ENCODE assay signal across 12 cellular contexts in the genomic region with DNA sequence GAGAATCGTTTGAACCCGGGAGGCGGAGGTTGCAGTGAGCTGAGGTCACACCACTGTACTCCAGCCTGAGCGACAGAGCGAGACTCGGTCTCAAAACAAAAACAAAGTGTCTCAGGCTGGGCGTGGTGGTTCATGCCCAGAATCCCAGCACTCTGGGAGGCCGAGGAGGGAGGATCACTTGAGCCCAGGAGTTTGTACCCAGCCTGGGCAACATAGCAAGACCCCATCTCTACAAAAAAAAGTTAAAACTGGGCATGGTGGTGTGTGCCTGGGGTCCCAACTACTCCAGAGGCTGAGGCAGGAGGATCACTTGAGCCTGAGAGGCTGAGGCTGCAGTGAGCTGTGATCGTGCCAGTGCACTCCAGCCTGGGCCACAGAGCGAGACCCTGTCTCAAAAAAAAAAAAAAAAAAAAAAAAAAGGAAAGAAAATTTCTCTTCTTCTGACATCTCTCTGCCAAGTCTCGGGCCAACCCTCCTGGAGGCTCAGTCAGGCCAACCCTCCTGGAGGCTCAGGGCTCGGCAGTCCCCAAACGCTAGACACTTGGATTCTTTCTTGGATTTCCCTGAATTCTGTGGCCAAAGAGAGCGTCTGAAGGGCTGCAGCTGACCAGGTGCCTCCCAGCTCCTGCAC. TPM values are rescaled to one million over a fixed set of nuclear protein-coding genes. Genes with fewer than 3 reads are reported as not detected.
A peak's percentile ranks its signal among the peaks of the same experiment; 100 is the strongest.
DNase-seq lines count a peak whose midpoint lies in the region; ATAC-seq lines count a peak whose summit lies in the region.
"Had no signal": no experiment of that assay in that cellular context is flagged by ENCODE, and none has a peak within 500 bp of the region (broad histone marks: within the 10 kb centered on the region; RNA-seq: fewer than 3 reads in every experiment).

No MANE protein-coding gene starts in this region.

- H3K27ac ChIP-seq in GM23248, result peak overlapping the region; percentile 51

- POLR2A ChIA-PET in T-cell (lab: Charles Lee), result interaction anchor here in 1 of 2 donors (0.7 kb wide), 1 partner anchor 77 kb away, joined by 5 read pairs; no protein-coding TSS in a partner anchor

- no peaks in the 10 kb centered on the region for H3K9me2 ChIP-seq in GM23248 (ENCODE audit: insufficient read depth)

- H3K4me1 ChIP-seq in GM23248 (ENCODE audit: insufficient read depth), result peaks cover 18% of the 10 kb centered on the region; the same call in 1 of the 2 replicates

- 83 to 91% methylated on average over 14 of the region's 14 CpGs for WGBS in GM23248 (ENCODE audit: low coverage in 1 of 2, low lambda C conversion rate in 2 of 2, missing lambda C conversion rate in 2 of 2), 2 experiments

- in situ Hi-C loops in GM23248 (cut with MboI), result no loop called here

- peaks cover 9 to 14% (median 9%) of the 10 kb centered on the region in 3 donors for H3K4me1 Mint-ChIP-seq in T-cell
- peaks cover 74% of the 10 kb centered on the region for H3K4me1 Mint-ChIP-seq in stimulated activated memory B cell treated with anti-CD40 and anti-IgM and Interleukin-4, amounts not matched to agents 10 μg/mL and 1 μg/mL and 100 μg/mL, for 72 hours

- H3F3A ChIP-seq in GM23248 (ENCODE audit: insufficient read depth), result no peaks in the 10 kb centered on the region

- H2AFZ ChIP-seq in GM23248, result no peak overlapping the region

- H3K27me3 ChIP-seq in GM23248 (replicated peaks; ENCODE audit: insufficient read depth), result no peaks in the 10 kb centered on the region

- peak overlapping the region in 1 of 2 donors; percentile 22 for H3K27ac Mint-ChIP-seq in T-cell
- H3K27ac Mint-ChIP-seq in stimulated activated memory B cell treated with anti-CD40 and anti-IgM and Interleukin-4, amounts not matched to agents 10 μg/mL and 1 μg/mL and 100 μg/mL, for 72 hours, result peak overlapping the region; percentile 100

- DNase-seq in GM23248, result no peak
- DNase-seq in T-cell, result no peak
- no peak for DNase-seq in SHP77 treated with DMSO at 0.1 percent for 48 hours (lab: John Stamatoyannopoulos, UW)
- DNase-seq in Ammon's horn (ENCODE audit: low spot score), result no peak
- DNase-seq in AML-193 (lab: John Stamatoyannopoulos, UW), result no peak
- DNase-seq: activated CD4-positive, alpha-beta T cell treated with anti-CD3 and anti-CD28 coated beads for 4 hours; anterior cingulate cortex; NCI-H2107 had no signal

- no peak overlapping the region for H3K4me2 ChIP-seq in GM23248 (ENCODE audit: unreplicated experiment)

- CTCF ChIA-PET in T-cell (lab: Charles Lee), result no interaction called here

- H4K20me1 ChIP-seq in GM23248 (ENCODE audit: insufficient read depth), result no peaks in the 10 kb centered on the region

- H3K36me3 Mint-ChIP-seq in T-cell, result no peaks in the 10 kb centered on the region
- H3K36me3 Mint-ChIP-seq in stimulated activated memory B cell treated with anti-CD40 and anti-IgM and Interleukin-4, amounts not matched to agents 10 μg/mL and 1 μg/mL and 100 μg/mL, for 72 hours, result peaks cover 6% of the 10 kb centered on the region

- H3K9me3 ChIP-seq in GM23248 (ENCODE audit: low read depth), result no peaks in the 10 kb centered on the region
- peaks cover 5% of the 10 kb centered on the region for H3K9me3 ChIP-seq in iPS-18c (ENCODE audit: control insufficient read depth, insufficient read depth, low read length)

- H3K4me3 ChIP-seq in GM23248, result no peak overlapping the region
- peak overlapping the region; percentile 28; the same call in 1 of the 2 replicates for H3K4me3 ChIP-seq in iPS-18c (ENCODE audit: insufficient read depth, low read depth, low read length)

- peak overlapping the region; percentile 9 to 53 (median 31) for H3K4me3 Mint-ChIP-seq in T-cell
- H3K4me3 Mint-ChIP-seq in stimulated activated memory B cell treated with anti-CD40 and anti-IgM and Interleukin-4, amounts not matched to agents 10 μg/mL and 1 μg/mL and 100 μg/mL, for 72 hours, result peak overlapping the region; percentile 80
- H3K4me3 Mint-ChIP-seq: neural crest cell had no signal

- no peaks in the 10 kb centered on the region for H3K36me3 ChIP-seq in GM23248 (ENCODE audit: low read depth)

- H3K9me3 Mint-ChIP-seq in T-cell, result no peaks in the 10 kb centered on the region
- H3K9me3 Mint-ChIP-seq in stimulated activated memory B cell treated with anti-CD40 and anti-IgM and Interleukin-4, amounts not matched to agents 10 μg/mL and 1 μg/mL and 100 μg/mL, for 72 hours, result no peaks in the 10 kb centered on the region
- H3K9me3 Mint-ChIP-seq: neural crest cell had no signal

- H3K27me3 Mint-ChIP-seq in T-cell, result no peaks in the 10 kb centered on the region
- no peaks in the 10 kb centered on the region for H3K27me3 Mint-ChIP-seq in stimulated activated memory B cell treated with anti-CD40 and anti-IgM and Interleukin-4, amounts not matched to agents 10 μg/mL and 1 μg/mL and 100 μg/mL, for 72 hours

- peaks cover 89% of the 10 kb centered on the region for H3K79me2 ChIP-seq in GM23248 (ENCODE audit: insufficient read depth)

- no peak for ATAC-seq in T-cell (replicated peaks in 1 of 4)
- no peak for ATAC-seq in stimulated activated memory B cell treated with anti-CD40 and anti-IgM and Interleukin-4, amounts not matched to agents 10 μg/mL and 1 μg/mL and 100 μg/mL, for 72 hours

- H3K9ac ChIP-seq in GM23248, result peak overlapping the region; percentile 25; the same call in 1 of the 2 replicates

RNA-seq across cellular contexts. Expression of a gene that starts 26.3 kb away (rescaled TPM):
- 6.7 and 8.5 TPM in 2 replicates for total RNA-seq in GM23248 (2014; rRNA removed; shearing (Covaris generic))
- 2.4 and 2.8 TPM in 2 replicates for polyA plus RNA-seq in GM23248 (2016; fragmentation: Nextera tagmentation; extraction: Ambion mirVana)
- total RNA-seq in T-cell, result 10 to 100 TPM in 4 of 5 donors, 1 to 10 TPM in 1; 9.8 to 13.2 (median 12.0) TPM

RNA-seq across cellular contexts. Expression of a gene that starts 32.0 kb away (rescaled TPM):
- total RNA-seq in GM23248 (2014; rRNA removed; shearing (Covaris generic)), result 63.5 and 83.4 TPM in 2 replicates
- polyA plus RNA-seq in GM23248 (2016; fragmentation: Nextera tagmentation; extraction: Ambion mirVana), result 143 and 157 TPM in 2 replicates
- 10 to 100 TPM; 24.6 to 65.9 (median 53.5) TPM for total RNA-seq in T-cell

RNA-seq across cellular contexts. Expression of a gene that starts 35.0 kb away (rescaled TPM):
- total RNA-seq in GM23248 (2014; rRNA removed; shearing (Covaris generic)), result not detected in 2 replicates
- polyA plus RNA-seq in GM23248 (2016; fragmentation: Nextera tagmentation; extraction: Ambion mirVana), result not detected in 2 replicates
- total RNA-seq in T-cell, result 1 to 10 TPM; 1.5 to 4.9 (median 2.8) TPM
- total RNA-seq: M059J had no signal

RNA-seq across cellular contexts. Expression of a gene that starts 39.1 kb away (rescaled TPM):
- 41.6 and 50.9 TPM in 2 replicates for total RNA-seq in GM23248 (2014; rRNA removed; shearing (Covaris generic))
- 52.7 and 58.1 TPM in 2 replicates for polyA plus RNA-seq in GM23248 (2016; fragmentation: Nextera tagmentation; extraction: Ambion mirVana)
- 100 to 1,000 TPM; 190 to 252 (median 220) TPM for total RNA-seq in T-cell

RNA-seq across cellular contexts. Expression of a gene that starts 48.1 kb away (rescaled TPM):
- 0.25 and 0.54 TPM in 2 replicates for total RNA-seq in GM23248 (2014; rRNA removed; shearing (Covaris generic))
- not detected in 2 replicates for polyA plus RNA-seq in GM23248 (2016; fragmentation: Nextera tagmentation; extraction: Ambion mirVana)
- under 1 TPM in 3 of 5 donors, not detected in 2; 0.07 to 0.44 (median 0.09) TPM for total RNA-seq in T-cell
- total RNA-seq: M059J had no signal
